ENCODE assay signal across 17 cellular contexts in the genomic region with DNA sequence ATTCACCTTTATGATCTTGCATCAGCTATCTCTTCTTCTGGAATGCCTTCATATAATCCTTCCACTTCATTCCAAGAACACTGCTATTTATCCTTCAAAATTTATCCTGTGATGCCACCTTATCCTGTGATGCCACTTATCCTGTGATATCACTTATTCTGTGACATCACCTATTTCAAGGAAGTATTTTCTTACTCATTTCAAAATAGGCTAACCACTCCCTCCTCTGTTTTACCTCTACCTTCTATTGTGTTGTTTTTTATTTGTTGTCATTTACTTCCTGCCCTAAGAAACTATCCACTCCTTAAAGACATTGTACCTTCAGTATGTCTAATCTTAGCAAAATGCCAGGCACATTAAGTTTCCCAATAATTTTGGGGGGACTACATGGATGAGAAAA. TPM values are rescaled to one million over a fixed set of nuclear protein-coding genes. Genes with fewer than 3 reads are reported as not detected.
A peak's percentile ranks its signal among the peaks of the same experiment; 100 is the strongest.
DNase-seq lines count a peak whose midpoint lies in the region; ATAC-seq and TF ChIP-seq lines count a peak whose summit lies in the region.
"Had no signal": no experiment of that assay in that cellular context is flagged by ENCODE, and none has a peak within 500 bp of the region (broad histone marks: within the 10 kb centered on the region; RNA-seq: fewer than 3 reads in every experiment).

No MANE protein-coding gene starts in this region.

- H3K4me3 Mint-ChIP-seq in activated naive CD4-positive, alpha-beta T cell treated with anti-CD3 and anti-CD28 coated beads, Interleukin-2, amount 10 ng/mL, durations not matched to agents 7 days and 5 days: no peak overlapping the region
- H3K4me3 Mint-ChIP-seq in activated CD4-positive, alpha-beta memory T cell treated with anti-CD3 and anti-CD28 coated beads for 36 hours: peak overlapping the region; percentile 0
- H3K4me3 Mint-ChIP-seq in activated naive CD8-positive, alpha-beta T cell treated with anti-CD3 and anti-CD28 coated beads, Interleukin-2, amount 50 U/mL, for 24 hours: no peak overlapping the region
- H3K4me3 Mint-ChIP-seq in stimulated activated naive CD8-positive, alpha-beta T cell treated with anti-CD3 and anti-CD28 coated beads, Interleukin-15, Interleukin-2, amounts not matched to agents 100 ng/mL and 50 ng/mL, for 24 hours: no peak overlapping the region
- H3K4me3 Mint-ChIP-seq: HFFc6 had no signal

- no peak for DNase-seq in activated naive CD4-positive, alpha-beta T cell treated with anti-CD3 and anti-CD28 coated beads, Interleukin-2, amount 50 U/mL, for 72 hours (ENCODE audit: low spot score in 2 of 2)
- DNase-seq in activated naive CD4-positive, alpha-beta T cell treated with anti-CD3 and anti-CD28 coated beads, Interleukin-2, amount 10 ng/mL, durations not matched to agents 7 days and 5 days: no peak
- DNase-seq in activated CD4-positive, alpha-beta memory T cell treated with anti-CD3 and anti-CD28 coated beads for 36 hours: no peak
- DNase-seq in activated naive CD8-positive, alpha-beta T cell treated with anti-CD3 and anti-CD28 coated beads, Interleukin-2, amount 50 U/mL, for 24 hours: no peak
- DNase-seq in amniotic stem cell (lab: John Stamatoyannopoulos, UW) (no peak), MM.1S (no peak), dedifferentiated amniotic fluid mesenchymal stem cell (ENCODE audit: extremely low spot score) (no peak)
- DNase-seq: HFFc6, KBM-7, NCI-H1048, NCI-H1694, NCI-H446, NCI-H748 treated with DMSO at 0.1 percent for 48 hours, PC-9 had no signal

- TF ChIP-seq CTCF in MM.1S (IDR thresholded peaks at IDR 0.05; ENCODE audit: low read length): no peak

- H3K9me2 ChIP-seq in MM.1S (replicated peaks; ENCODE audit: insufficient read depth, low read length): no peaks in the 10 kb centered on the region

- peak overlapping the region; percentile 13 to 29 for H3K27ac Mint-ChIP-seq in activated naive CD4-positive, alpha-beta T cell treated with anti-CD3 and anti-CD28 coated beads, Interleukin-2, amount 50 U/mL, for 72 hours
- H3K27ac Mint-ChIP-seq in activated naive CD4-positive, alpha-beta T cell treated with anti-CD3 and anti-CD28 coated beads, Interleukin-2, amount 10 ng/mL, durations not matched to agents 7 days and 5 days: no peak overlapping the region
- peak overlapping the region; percentile 60 for H3K27ac Mint-ChIP-seq in activated CD4-positive, alpha-beta memory T cell treated with anti-CD3 and anti-CD28 coated beads for 36 hours
- H3K27ac Mint-ChIP-seq in activated naive CD8-positive, alpha-beta T cell treated with anti-CD3 and anti-CD28 coated beads, Interleukin-2, amount 50 U/mL, for 24 hours: peak overlapping the region; percentile 65
- H3K27ac Mint-ChIP-seq in stimulated activated naive CD8-positive, alpha-beta T cell treated with anti-CD3 and anti-CD28 coated beads, Interleukin-15, Interleukin-2, amounts not matched to agents 100 ng/mL and 50 ng/mL, for 24 hours: peak overlapping the region; percentile 81
- H3K27ac Mint-ChIP-seq: HFFc6 had no signal

- POLR2A ChIA-PET in activated CD4-positive, alpha-beta memory T cell treated with anti-CD3 and anti-CD28 coated beads for 36 hours (lab: Charles Lee): interaction anchor here (1.1 to 2.5 kb wide), 3 partner anchors 10 to 35 kb away, joined by 3 to 13 read pairs (median 5); no protein-coding TSS in a partner anchor

- no peak overlapping the region for H3K4me2 ChIP-seq in MM.1S (ENCODE audit: low read depth, low read length)
- H3K4me2 ChIP-seq: PC-9 had no signal

- H3K9ac ChIP-seq in MM.1S (ENCODE audit: low read length): no peak overlapping the region

- no peaks in the 10 kb centered on the region for H3K36me3 ChIP-seq in MM.1S (replicated peaks; ENCODE audit: insufficient read depth, low read length)

- peaks cover 29 to 85% of the 10 kb centered on the region in 2 donors for H3K36me3 Mint-ChIP-seq in activated naive CD4-positive, alpha-beta T cell treated with anti-CD3 and anti-CD28 coated beads, Interleukin-2, amount 50 U/mL, for 72 hours
- H3K36me3 Mint-ChIP-seq in activated naive CD4-positive, alpha-beta T cell treated with anti-CD3 and anti-CD28 coated beads, Interleukin-2, amount 10 ng/mL, durations not matched to agents 7 days and 5 days: peaks cover 62% of the 10 kb centered on the region
- peaks cover 43% of the 10 kb centered on the region for H3K36me3 Mint-ChIP-seq in activated CD4-positive, alpha-beta memory T cell treated with anti-CD3 and anti-CD28 coated beads for 36 hours
- H3K36me3 Mint-ChIP-seq in activated naive CD8-positive, alpha-beta T cell treated with anti-CD3 and anti-CD28 coated beads, Interleukin-2, amount 50 U/mL, for 24 hours (ENCODE audit: low read depth): peaks cover 52% of the 10 kb centered on the region
- peaks cover 72% of the 10 kb centered on the region for H3K36me3 Mint-ChIP-seq in stimulated activated naive CD8-positive, alpha-beta T cell treated with anti-CD3 and anti-CD28 coated beads, Interleukin-15, Interleukin-2, amounts not matched to agents 100 ng/mL and 50 ng/mL, for 24 hours (ENCODE audit: low read depth)

- H3K27me3 ChIP-seq in MM.1S (replicated peaks; ENCODE audit: insufficient read depth, low read length): no peaks in the 10 kb centered on the region

- no peak overlapping the region for H3K4me3 ChIP-seq in MM.1S (ENCODE audit: low read length)
- H3K4me3 ChIP-seq: PC-9 had no signal

- intact Hi-C loops in activated CD4-positive, alpha-beta memory T cell treated with anti-CD3 and anti-CD28 coated beads for 36 hours (cut with micrococcal nuclease): loop anchor here (1.0 kb wide), 1 partner anchor 10 kb away; no protein-coding TSS in a partner anchor

- no peaks in the 10 kb centered on the region for H3K4me1 ChIP-seq in MM.1S (ENCODE audit: low read length)

- CTCF ChIA-PET in activated naive CD4-positive, alpha-beta T cell treated with anti-CD3 and anti-CD28 coated beads, Interleukin-2, amount 10 ng/mL, durations not matched to agents 7 days and 5 days (lab: Charles Lee): interaction anchor here (0.9 to 1.3 kb wide), 2 partner anchors 10 to 35 kb away, joined by 3 to 4 read pairs; no protein-coding TSS in a partner anchor
- CTCF ChIA-PET in activated CD4-positive, alpha-beta memory T cell treated with anti-CD3 and anti-CD28 coated beads for 36 hours (lab: Charles Lee): interaction anchor here (0.6 to 1.4 kb wide), 3 partner anchors 25 to 239 kb away, joined by 3 to 5 read pairs (median 4); no protein-coding TSS in a partner anchor

- no peaks in the 10 kb centered on the region for H3F3A ChIP-seq in MM.1S (ENCODE audit: insufficient read depth, low read length)

- no peak overlapping the region for H3K27ac ChIP-seq in MM.1S (ENCODE audit: low read length)
- H3K27ac ChIP-seq: PC-9 had no signal

- no peaks in the 10 kb centered on the region for H3K79me2 ChIP-seq in MM.1S (ENCODE audit: low read length)

- H3K9me3 ChIP-seq in MM.1S (replicated peaks; ENCODE audit: insufficient read depth, low read length): no peaks in the 10 kb centered on the region

- no peaks in the 10 kb centered on the region for H4K20me1 ChIP-seq in MM.1S (ENCODE audit: insufficient read depth, low read length)

- peaks cover 39% of the 10 kb centered on the region for H3K4me1 Mint-ChIP-seq in activated naive CD4-positive, alpha-beta T cell treated with anti-CD3 and anti-CD28 coated beads, Interleukin-2, amount 10 ng/mL, durations not matched to agents 7 days and 5 days
- peaks cover 74% of the 10 kb centered on the region for H3K4me1 Mint-ChIP-seq in activated CD4-positive, alpha-beta memory T cell treated with anti-CD3 and anti-CD28 coated beads for 36 hours (ENCODE audit: low read depth)
- H3K4me1 Mint-ChIP-seq in activated naive CD8-positive, alpha-beta T cell treated with anti-CD3 and anti-CD28 coated beads, Interleukin-2, amount 50 U/mL, for 24 hours: peaks cover 64% of the 10 kb centered on the region
- peaks cover 70% of the 10 kb centered on the region for H3K4me1 Mint-ChIP-seq in stimulated activated naive CD8-positive, alpha-beta T cell treated with anti-CD3 and anti-CD28 coated beads, Interleukin-15, Interleukin-2, amounts not matched to agents 100 ng/mL and 50 ng/mL, for 24 hours (ENCODE audit: low read depth)

- no peak overlapping the region for H2AFZ ChIP-seq in MM.1S (ENCODE audit: low read length)
- H2AFZ ChIP-seq: PC-9 had no signal

- no peaks in the 10 kb centered on the region for H3K27me3 Mint-ChIP-seq in activated naive CD4-positive, alpha-beta T cell treated with anti-CD3 and anti-CD28 coated beads, Interleukin-2, amount 10 ng/mL, durations not matched to agents 7 days and 5 days
- H3K27me3 Mint-ChIP-seq in activated CD4-positive, alpha-beta memory T cell treated with anti-CD3 and anti-CD28 coated beads for 36 hours: no peaks in the 10 kb centered on the region
- H3K27me3 Mint-ChIP-seq in activated naive CD8-positive, alpha-beta T cell treated with anti-CD3 and anti-CD28 coated beads, Interleukin-2, amount 50 U/mL, for 24 hours: no peaks in the 10 kb centered on the region
- no peaks in the 10 kb centered on the region for H3K27me3 Mint-ChIP-seq in stimulated activated naive CD8-positive, alpha-beta T cell treated with anti-CD3 and anti-CD28 coated beads, Interleukin-15, Interleukin-2, amounts not matched to agents 100 ng/mL and 50 ng/mL, for 24 hours
- H3K27me3 Mint-ChIP-seq: CD4-positive, CD25-positive, alpha-beta regulatory T cell had no signal

- ATAC-seq in activated naive CD4-positive, alpha-beta T cell treated with anti-CD3 and anti-CD28 coated beads, Interleukin-2, amount 50 U/mL, for 72 hours: peak; percentile 7 to 43
- ATAC-seq in activated naive CD8-positive, alpha-beta T cell treated with anti-CD3 and anti-CD28 coated beads, Interleukin-2, amount 50 U/mL, for 24 hours: no peak

- H3K9me3 Mint-ChIP-seq in activated naive CD4-positive, alpha-beta T cell treated with anti-CD3 and anti-CD28 coated beads, Interleukin-2, amount 50 U/mL, for 72 hours: peaks cover 6 to 9% of the 10 kb centered on the region in 2 donors
- H3K9me3 Mint-ChIP-seq in activated naive CD4-positive, alpha-beta T cell treated with anti-CD3 and anti-CD28 coated beads, Interleukin-2, amount 10 ng/mL, durations not matched to agents 7 days and 5 days: no peaks in the 10 kb centered on the region
- no peaks in the 10 kb centered on the region for H3K9me3 Mint-ChIP-seq in activated CD4-positive, alpha-beta memory T cell treated with anti-CD3 and anti-CD28 coated beads for 36 hours
- H3K9me3 Mint-ChIP-seq in activated naive CD8-positive, alpha-beta T cell treated with anti-CD3 and anti-CD28 coated beads, Interleukin-2, amount 50 U/mL, for 24 hours: peaks cover 3% of the 10 kb centered on the region
- peaks cover 4% of the 10 kb centered on the region for H3K9me3 Mint-ChIP-seq in stimulated activated naive CD8-positive, alpha-beta T cell treated with anti-CD3 and anti-CD28 coated beads, Interleukin-15, Interleukin-2, amounts not matched to agents 100 ng/mL and 50 ng/mL, for 24 hours
- H3K9me3 Mint-ChIP-seq: HFFc6 had no signal

RNA-seq across cellular contexts. Expression of a gene that starts 38.8 kb away (rescaled TPM):
- 10 to 100 TPM; 42.4 to 86.5 TPM for total RNA-seq in activated naive CD4-positive, alpha-beta T cell treated with anti-CD3 and anti-CD28 coated beads, Interleukin-2, amount 50 U/mL, for 72 hours
- 10 to 100 TPM; 63.9 to 66.8 TPM for total RNA-seq in activated CD4-positive, alpha-beta memory T cell treated with anti-CD3 and anti-CD28 coated beads for 36 hours
- total RNA-seq: H1 had no signal
